1 cellular context compared by ENCODE assay signal in the genomic region with DNA sequence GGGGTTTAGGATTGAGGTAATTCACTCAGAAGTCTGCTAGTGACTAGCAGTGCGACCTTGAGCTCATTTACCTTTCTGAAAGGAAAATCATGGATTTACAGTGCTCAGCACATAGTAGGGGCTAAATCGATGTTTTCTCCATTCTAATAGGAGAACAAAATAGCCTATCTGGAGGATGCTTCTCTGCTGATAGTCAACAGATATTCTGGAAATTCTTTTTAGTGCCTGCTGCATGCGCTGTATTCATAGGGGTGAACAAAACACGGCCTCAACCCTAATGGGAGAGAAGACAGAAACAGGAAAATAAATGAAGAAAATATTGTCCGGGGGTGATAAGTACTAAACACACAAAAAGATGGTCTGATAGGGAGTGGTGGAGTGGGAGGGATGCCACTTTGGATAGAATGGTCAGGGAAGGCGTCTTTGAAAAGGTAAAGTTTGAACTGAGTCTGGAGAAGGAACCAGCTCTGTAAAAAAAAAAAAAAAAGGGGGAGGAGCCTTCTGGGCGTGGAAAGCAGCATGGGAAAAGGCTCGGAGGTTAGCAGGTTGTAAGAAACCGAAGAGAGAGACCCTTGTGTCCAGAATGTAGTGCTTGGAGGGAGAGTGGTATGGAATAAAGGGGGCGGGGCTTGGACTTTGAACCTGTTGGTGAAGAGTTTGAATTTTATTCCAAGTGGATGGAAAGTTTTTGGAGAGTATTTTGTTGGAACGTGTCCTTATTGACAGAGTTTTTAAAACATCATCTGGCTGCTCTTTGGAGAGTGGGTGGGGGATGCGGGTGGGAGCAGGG.
A peak's percentile ranks its signal among the peaks of the same experiment; 100 is the strongest.
TF ChIP-seq lines count a peak whose summit lies in the region.

No MANE protein-coding gene starts in this region.

TF ChIP-seq in HepG2, 621 proteins besides CTCF, POLR2A, EP300 and RAD21 (continued from another document and continues in another):
- peak; percentile 6; the same call in 1 of the 2 replicates for TF ChIP-seq ZNF652 (CRISPR knock-in tag; IDR thresholded peaks at IDR 0.05; ENCODE audit: borderline replicate concordance, low read depth)
- TF ChIP-seq U2AF2 (IDR thresholded peaks at IDR 0.05; ENCODE audit: low read depth, low read length), result no peak
- TF ChIP-seq PPARG (CRISPR knock-in tag; conservative IDR thresholded peaks at IDR 0.05), result 0 out of 2 replicates have a peak, but pooled peaks have one; percentile 5
- TF ChIP-seq, protein P1, sequence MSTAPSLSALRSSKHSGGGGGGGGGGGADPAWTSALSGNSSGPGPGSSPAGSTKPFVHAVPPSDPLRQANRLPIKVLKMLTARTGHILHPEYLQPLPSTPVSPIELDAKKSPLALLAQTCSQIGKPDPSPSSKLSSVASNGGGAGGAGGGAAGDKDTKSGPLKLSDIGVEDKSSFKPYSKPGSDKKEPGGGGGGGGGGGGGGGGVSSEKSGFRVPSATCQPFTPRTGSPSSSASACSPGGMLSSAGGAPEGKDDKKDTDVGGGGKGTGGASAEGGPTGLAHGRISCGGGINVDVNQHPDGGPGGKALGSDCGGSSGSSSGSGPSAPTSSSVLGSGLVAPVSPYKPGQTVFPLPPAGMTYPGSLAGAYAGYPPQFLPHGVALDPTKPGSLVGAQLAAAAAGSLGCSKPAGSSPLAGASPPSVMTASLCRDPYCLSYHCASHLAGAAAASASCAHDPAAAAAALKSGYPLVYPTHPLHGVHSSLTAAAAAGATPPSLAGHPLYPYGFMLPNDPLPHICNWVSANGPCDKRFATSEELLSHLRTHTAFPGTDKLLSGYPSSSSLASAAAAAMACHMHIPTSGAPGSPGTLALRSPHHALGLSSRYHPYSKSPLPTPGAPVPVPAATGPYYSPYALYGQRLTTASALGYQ (CRISPR knock-in tag; IDR thresholded peaks at IDR 0.05), result 0 out of 2 replicates have a peak, but pooled peaks have one; percentile 28
- TF ChIP-seq KLF12 (CRISPR knock-in tag; IDR thresholded peaks at IDR 0.05; ENCODE audit: borderline replicate concordance), result no peak
- TF ChIP-seq ZSCAN31 (CRISPR knock-in tag; IDR thresholded peaks at IDR 0.05; ENCODE audit: low read depth), result 0 out of 2 replicates have a peak, but pooled peaks have one; percentile 6
- TF ChIP-seq NKX3-1 (CRISPR knock-in tag; IDR thresholded peaks at IDR 0.05), result no peak
- 0 out of 2 replicates have a peak, but pooled peaks have one; percentile 32 for TF ChIP-seq ZNF446 (CRISPR knock-in tag; IDR thresholded peaks at IDR 0.05)
- TF ChIP-seq, protein P2, sequence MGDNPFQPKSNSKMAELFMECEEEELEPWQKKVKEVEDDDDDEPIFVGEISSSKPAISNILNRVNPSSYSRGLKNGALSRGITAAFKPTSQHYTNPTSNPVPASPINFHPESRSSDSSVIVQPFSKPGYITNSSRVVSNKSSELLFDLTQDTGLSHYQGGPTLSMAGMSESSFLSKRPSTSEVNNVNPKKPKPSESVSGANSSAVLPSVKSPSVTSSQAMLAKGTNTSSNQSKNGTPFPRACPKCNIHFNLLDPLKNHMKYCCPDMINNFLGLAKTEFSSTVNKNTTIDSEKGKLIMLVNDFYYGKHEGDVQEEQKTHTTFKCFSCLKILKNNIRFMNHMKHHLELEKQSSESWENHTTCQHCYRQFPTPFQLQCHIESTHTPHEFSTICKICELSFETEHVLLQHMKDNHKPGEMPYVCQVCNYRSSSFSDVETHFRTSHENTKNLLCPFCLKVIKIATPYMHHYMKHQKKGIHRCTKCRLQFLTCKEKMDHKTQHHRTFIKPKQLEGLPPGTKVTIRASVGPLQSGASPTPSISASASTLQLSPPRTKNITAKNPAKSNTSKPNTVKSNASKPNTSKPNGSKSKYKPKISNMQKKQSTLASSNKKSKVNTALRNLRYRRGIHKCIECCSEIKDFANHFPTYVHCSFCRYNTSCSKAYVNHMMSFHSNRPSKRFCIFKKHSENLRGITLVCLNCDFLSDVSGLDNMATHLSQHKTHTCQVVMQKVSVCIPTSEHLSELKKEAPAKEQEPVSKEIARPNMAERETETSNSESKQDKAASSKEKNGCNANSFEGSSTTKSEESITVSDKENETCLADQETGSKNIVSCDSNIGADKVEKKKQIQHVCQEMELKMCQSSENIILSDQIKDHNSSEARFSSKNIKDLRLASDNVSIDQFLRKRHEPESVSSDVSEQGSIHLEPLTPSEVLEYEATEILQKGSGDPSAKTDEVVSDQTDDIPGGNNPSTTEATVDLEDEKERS (CRISPR knock-in tag; IDR thresholded peaks at IDR 0.05), result 0 out of 2 replicates have a peak, but pooled peaks have one; percentile 10
- TF ChIP-seq HNF4A (CRISPR knock-in tag; IDR thresholded peaks at IDR 0.05), result peak; percentile 76
- no peak for TF ChIP-seq XBP1 (CRISPR knock-in tag; IDR thresholded peaks at IDR 0.05)
- TF ChIP-seq, protein P3, sequence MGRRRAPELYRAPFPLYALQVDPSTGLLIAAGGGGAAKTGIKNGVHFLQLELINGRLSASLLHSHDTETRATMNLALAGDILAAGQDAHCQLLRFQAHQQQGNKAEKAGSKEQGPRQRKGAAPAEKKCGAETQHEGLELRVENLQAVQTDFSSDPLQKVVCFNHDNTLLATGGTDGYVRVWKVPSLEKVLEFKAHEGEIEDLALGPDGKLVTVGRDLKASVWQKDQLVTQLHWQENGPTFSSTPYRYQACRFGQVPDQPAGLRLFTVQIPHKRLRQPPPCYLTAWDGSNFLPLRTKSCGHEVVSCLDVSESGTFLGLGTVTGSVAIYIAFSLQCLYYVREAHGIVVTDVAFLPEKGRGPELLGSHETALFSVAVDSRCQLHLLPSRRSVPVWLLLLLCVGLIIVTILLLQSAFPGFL (CRISPR knock-in tag; IDR thresholded peaks at IDR 0.05), result no peak
- TF ChIP-seq THAP11 (CRISPR knock-in tag; IDR thresholded peaks at IDR 0.05), result peak; percentile 36; the same call in 1 of the 2 replicates
- peak; percentile 21; the same call in 1 of the 2 replicates for TF ChIP-seq ZNF556 (CRISPR knock-in tag; IDR thresholded peaks at IDR 0.05; ENCODE audit: borderline replicate concordance)
- TF ChIP-seq, protein P4, sequence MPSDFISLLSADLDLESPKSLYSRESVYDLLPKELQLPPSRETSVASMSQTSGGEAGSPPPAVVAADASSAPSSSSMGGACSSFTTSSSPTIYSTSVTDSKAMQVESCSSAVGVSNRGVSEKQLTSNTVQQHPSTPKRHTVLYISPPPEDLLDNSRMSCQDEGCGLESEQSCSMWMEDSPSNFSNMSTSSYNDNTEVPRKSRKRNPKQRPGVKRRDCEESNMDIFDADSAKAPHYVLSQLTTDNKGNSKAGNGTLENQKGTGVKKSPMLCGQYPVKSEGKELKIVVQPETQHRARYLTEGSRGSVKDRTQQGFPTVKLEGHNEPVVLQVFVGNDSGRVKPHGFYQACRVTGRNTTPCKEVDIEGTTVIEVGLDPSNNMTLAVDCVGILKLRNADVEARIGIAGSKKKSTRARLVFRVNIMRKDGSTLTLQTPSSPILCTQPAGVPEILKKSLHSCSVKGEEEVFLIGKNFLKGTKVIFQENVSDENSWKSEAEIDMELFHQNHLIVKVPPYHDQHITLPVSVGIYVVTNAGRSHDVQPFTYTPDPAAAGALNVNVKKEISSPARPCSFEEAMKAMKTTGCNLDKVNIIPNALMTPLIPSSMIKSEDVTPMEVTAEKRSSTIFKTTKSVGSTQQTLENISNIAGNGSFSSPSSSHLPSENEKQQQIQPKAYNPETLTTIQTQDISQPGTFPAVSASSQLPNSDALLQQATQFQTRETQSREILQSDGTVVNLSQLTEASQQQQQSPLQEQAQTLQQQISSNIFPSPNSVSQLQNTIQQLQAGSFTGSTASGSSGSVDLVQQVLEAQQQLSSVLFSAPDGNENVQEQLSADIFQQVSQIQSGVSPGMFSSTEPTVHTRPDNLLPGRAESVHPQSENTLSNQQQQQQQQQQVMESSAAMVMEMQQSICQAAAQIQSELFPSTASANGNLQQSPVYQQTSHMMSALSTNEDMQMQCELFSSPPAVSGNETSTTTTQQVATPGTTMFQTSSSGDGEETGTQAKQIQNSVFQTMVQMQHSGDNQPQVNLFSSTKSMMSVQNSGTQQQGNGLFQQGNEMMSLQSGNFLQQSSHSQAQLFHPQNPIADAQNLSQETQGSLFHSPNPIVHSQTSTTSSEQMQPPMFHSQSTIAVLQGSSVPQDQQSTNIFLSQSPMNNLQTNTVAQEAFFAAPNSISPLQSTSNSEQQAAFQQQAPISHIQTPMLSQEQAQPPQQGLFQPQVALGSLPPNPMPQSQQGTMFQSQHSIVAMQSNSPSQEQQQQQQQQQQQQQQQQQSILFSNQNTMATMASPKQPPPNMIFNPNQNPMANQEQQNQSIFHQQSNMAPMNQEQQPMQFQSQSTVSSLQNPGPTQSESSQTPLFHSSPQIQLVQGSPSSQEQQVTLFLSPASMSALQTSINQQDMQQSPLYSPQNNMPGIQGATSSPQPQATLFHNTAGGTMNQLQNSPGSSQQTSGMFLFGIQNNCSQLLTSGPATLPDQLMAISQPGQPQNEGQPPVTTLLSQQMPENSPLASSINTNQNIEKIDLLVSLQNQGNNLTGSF (CRISPR knock-in tag; IDR thresholded peaks at IDR 0.05), result no peak
- no peak for TF ChIP-seq NFE2 (CRISPR knock-in tag; IDR thresholded peaks at IDR 0.05)
- peak; percentile 50; the same call in 1 of the 2 replicates for TF ChIP-seq POLR2G (IDR thresholded peaks at IDR 0.05; ENCODE audit: low read depth, low read length)
- TF ChIP-seq ETV5 (CRISPR knock-in tag; IDR thresholded peaks at IDR 0.05; ENCODE audit: borderline replicate concordance), result peak; percentile 7; the same call in 1 of the 2 replicates
- TF ChIP-seq, protein P5, sequence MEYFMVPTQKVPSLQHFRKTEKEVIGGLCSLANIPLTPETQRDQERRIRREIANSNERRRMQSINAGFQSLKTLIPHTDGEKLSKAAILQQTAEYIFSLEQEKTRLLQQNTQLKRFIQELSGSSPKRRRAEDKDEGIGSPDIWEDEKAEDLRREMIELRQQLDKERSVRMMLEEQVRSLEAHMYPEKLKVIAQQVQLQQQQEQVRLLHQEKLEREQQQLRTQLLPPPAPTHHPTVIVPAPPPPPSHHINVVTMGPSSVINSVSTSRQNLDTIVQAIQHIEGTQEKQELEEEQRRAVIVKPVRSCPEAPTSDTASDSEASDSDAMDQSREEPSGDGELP (IDR thresholded peaks at IDR 0.05; ENCODE audit: borderline replicate concordance, low read depth), result peak; percentile 20; the same call in 1 of the 2 replicates
- peak; percentile 59 for TF ChIP-seq JARID2 (CRISPR knock-in tag; IDR thresholded peaks at IDR 0.05; ENCODE audit: insufficient replicate concordance)
- no peak for TF ChIP-seq TOPORS (CRISPR knock-in tag; IDR thresholded peaks at IDR 0.05)
- peak; percentile 21; the same call in 1 of the 2 replicates for TF ChIP-seq ZSCAN9 (CRISPR knock-in tag; IDR thresholded peaks at IDR 0.05; ENCODE audit: borderline replicate concordance)
- no peak for TF ChIP-seq NR2F6 (IDR thresholded peaks at IDR 0.05)
- no peak for TF ChIP-seq NR2F6 (CRISPR knock-in tag; IDR thresholded peaks at IDR 0.05)
- no peak; the same call in 1 of the 2 replicates for TF ChIP-seq KMT2A (CRISPR knock-in tag; IDR thresholded peaks at IDR 0.05)
- no peak for TF ChIP-seq MTF1 (CRISPR knock-in tag; IDR thresholded peaks at IDR 0.05)
- TF ChIP-seq, protein P6, sequence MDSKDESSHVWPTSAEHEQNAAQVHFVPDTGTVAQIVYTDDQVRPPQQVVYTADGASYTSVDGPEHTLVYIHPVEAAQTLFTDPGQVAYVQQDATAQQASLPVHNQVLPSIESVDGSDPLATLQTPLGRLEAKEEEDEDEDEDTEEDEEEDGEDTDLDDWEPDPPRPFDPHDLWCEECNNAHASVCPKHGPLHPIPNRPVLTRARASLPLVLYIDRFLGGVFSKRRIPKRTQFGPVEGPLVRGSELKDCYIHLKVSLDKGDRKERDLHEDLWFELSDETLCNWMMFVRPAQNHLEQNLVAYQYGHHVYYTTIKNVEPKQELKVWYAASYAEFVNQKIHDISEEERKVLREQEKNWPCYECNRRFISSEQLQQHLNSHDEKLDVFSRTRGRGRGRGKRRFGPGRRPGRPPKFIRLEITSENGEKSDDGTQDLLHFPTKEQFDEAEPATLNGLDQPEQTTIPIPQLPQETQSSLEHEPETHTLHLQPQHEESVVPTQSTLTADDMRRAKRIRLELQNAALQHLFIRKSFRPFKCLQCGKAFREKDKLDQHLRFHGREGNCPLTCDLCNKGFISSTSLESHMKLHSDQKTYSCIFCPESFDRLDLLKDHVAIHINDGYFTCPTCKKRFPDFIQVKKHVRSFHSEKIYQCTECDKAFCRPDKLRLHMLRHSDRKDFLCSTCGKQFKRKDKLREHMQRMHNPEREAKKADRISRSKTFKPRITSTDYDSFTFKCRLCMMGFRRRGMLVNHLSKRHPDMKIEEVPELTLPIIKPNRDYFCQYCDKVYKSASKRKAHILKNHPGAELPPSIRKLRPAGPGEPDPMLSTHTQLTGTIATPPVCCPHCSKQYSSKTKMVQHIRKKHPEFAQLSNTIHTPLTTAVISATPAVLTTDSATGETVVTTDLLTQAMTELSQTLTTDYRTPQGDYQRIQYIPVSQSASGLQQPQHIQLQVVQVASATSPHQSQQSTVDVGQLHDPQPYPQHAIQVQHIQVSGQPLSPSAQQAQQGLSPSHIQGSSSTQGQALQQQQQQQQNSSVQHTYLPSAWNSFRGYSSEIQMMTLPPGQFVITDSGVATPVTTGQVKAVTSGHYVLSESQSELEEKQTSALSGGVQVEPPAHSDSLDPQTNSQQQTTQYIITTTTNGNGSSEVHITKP (CRISPR knock-in tag; IDR thresholded peaks at IDR 0.05; ENCODE audit: low read depth), result 0 out of 2 replicates have a peak, but pooled peaks have one; percentile 3
- peak; percentile 41; the same call in 1 of the 2 replicates for TF ChIP-seq SIN3A (IDR thresholded peaks at IDR 0.05; ENCODE audit: borderline replicate concordance, low read depth, low read length)
